ENCODE assay signal across 9 cellular contexts in genomic region chr11:71489311-71490043, GRCh38. TPM values are rescaled to one million over a fixed set of nuclear protein-coding genes. Genes with fewer than 3 reads are reported as not detected.
DNase-seq lines count a peak whose midpoint lies in the region; ATAC-seq and TF ChIP-seq lines count a peak whose summit lies in the region.
"Had no signal": no experiment of that assay in that cellular context is flagged by ENCODE, and none has a peak within 500 bp of the region (broad histone marks: within the 10 kb centered on the region; RNA-seq: fewer than 3 reads in every experiment).

No MANE protein-coding gene starts in this region.

- intact Hi-C loops in CD14-positive monocyte (cut with micrococcal nuclease): no loop called here

- H3K4me3 Mint-ChIP-seq in CD14-positive monocyte (no peak overlapping the region), nephron (no peak overlapping the region)
- no peak overlapping the region for H3K4me3 Mint-ChIP-seq in activated naive CD4-positive, alpha-beta T cell treated with anti-CD3 and anti-CD28 coated beads, Interleukin-2, amount 50 U/mL, for 24 hours

- H3K4me1 Mint-ChIP-seq in CD14-positive monocyte (no peaks in the 10 kb centered on the region), nephron (peaks cover 20% of the 10 kb centered on the region)
- peaks cover 11% of the 10 kb centered on the region for H3K4me1 Mint-ChIP-seq in activated naive CD4-positive, alpha-beta T cell treated with anti-CD3 and anti-CD28 coated beads, Interleukin-2, amount 50 U/mL, for 24 hours

- peak; percentile 56 for ATAC-seq in HG03432 (IDR thresholded peaks at IDR 0.05; ENCODE audit: unreplicated experiment)

- TF ChIP-seq CTCF in CD14-positive monocyte (IDR thresholded peaks at IDR 0.05) (no peak), nephron (IDR thresholded peaks at IDR 0.05; ENCODE audit: unreplicated experiment in 3 of 3) (no peak)

- no peaks in the 10 kb centered on the region for H3K9me3 Mint-ChIP-seq in CD14-positive monocyte
- H3K9me3 Mint-ChIP-seq in activated naive CD4-positive, alpha-beta T cell treated with anti-CD3 and anti-CD28 coated beads, Interleukin-2, amount 50 U/mL, for 24 hours: no peaks in the 10 kb centered on the region
- H3K9me3 Mint-ChIP-seq in nephron: no peaks in the 10 kb centered on the region

- DNase-seq in CD14-positive monocyte (ENCODE audit: low spot score): peak; percentile 18
- DNase-seq in H4 (ENCODE audit: low spot score): no peak
- no peak for DNase-seq in NCI-H2081 treated with DMSO at 0.1 percent for 48 hours (lab: John Stamatoyannopoulos, UW)
- DNase-seq in DMS 273 treated with DMSO at 0.1 percent for 48 hours (lab: John Stamatoyannopoulos, UW): no peak
- DNase-seq in activated gamma-delta T cell treated with Interleukin-2 at 50 U/mL for 16 hours: no peak
- DNase-seq: NCI-H2081 had no signal

- peaks cover 0 to 1% (median 0%) of the 10 kb centered on the region in 3 donors for H3K27me3 Mint-ChIP-seq in CD14-positive monocyte (ENCODE audit: low read depth in 3 of 3)
- no peaks in the 10 kb centered on the region for H3K27me3 Mint-ChIP-seq in activated naive CD4-positive, alpha-beta T cell treated with anti-CD3 and anti-CD28 coated beads, Interleukin-2, amount 50 U/mL, for 24 hours
- no peaks in the 10 kb centered on the region for H3K27me3 Mint-ChIP-seq in nephron (ENCODE audit: low read depth)

- H3K27ac Mint-ChIP-seq in CD14-positive monocyte (peak overlapping the region in 1 of 7 donors; percentile 11), nephron (peak overlapping the region in 2 of 3 experiments; percentile 24 to 51)
- H3K27ac Mint-ChIP-seq in activated naive CD4-positive, alpha-beta T cell treated with anti-CD3 and anti-CD28 coated beads, Interleukin-2, amount 50 U/mL, for 24 hours: peak overlapping the region; percentile 73

- peaks cover 87 to 97% of the 10 kb centered on the region in 2 donors for H3K36me3 Mint-ChIP-seq in CD14-positive monocyte
- peaks cover 42% of the 10 kb centered on the region for H3K36me3 Mint-ChIP-seq in activated naive CD4-positive, alpha-beta T cell treated with anti-CD3 and anti-CD28 coated beads, Interleukin-2, amount 50 U/mL, for 24 hours
- H3K36me3 Mint-ChIP-seq in nephron (ENCODE audit: low read depth): peaks cover 58% of the 10 kb centered on the region

RNA-seq across cellular contexts. Expression of gene NADSYN1, which starts 36.5 kb away (rescaled TPM):
- 10 to 100 TPM; 44.1 to 44.8 TPM for polyA plus RNA-seq in CD14-positive monocyte
- total RNA-seq in H4 (2014; rRNA removed; shearing (Covaris generic)): 19.3 and 35.4 TPM in 2 replicates

RNA-seq across cellular contexts. Expression of gene KRTAP5-7, which starts 37.6 kb away (rescaled TPM):
- not detected for polyA plus RNA-seq in CD14-positive monocyte
- not detected in 2 replicates for total RNA-seq in H4 (2014; rRNA removed; shearing (Covaris generic))

RNA-seq across cellular contexts. Expression of gene DHCR7, which starts 41.3 kb away (rescaled TPM):
- polyA plus RNA-seq in CD14-positive monocyte: 1 to 10 TPM; 2.2 to 3.9 TPM
- 46.5 and 47.4 TPM in 2 replicates for total RNA-seq in H4 (2014; rRNA removed; shearing (Covaris generic))

RNA-seq across cellular contexts. Expression of gene KRTAP5-8, which starts 48.3 kb away (rescaled TPM):
- not detected for polyA plus RNA-seq in CD14-positive monocyte
- total RNA-seq in H4 (2014; rRNA removed; shearing (Covaris generic)): not detected in 2 replicates

RNA-seq across cellular contexts. Expression of gene KRTAP5-9, which starts 58.7 kb away (rescaled TPM):
- polyA plus RNA-seq in CD14-positive monocyte: not detected
- total RNA-seq in H4 (2014; rRNA removed; shearing (Covaris generic)): not detected in 2 replicates
